In genomic region chr16:75535211-75535843, GRCh38 we compare ENCODE assay signal across 19 cellular contexts. TPM values are rescaled to one million over a fixed set of nuclear protein-coding genes. Genes with fewer than 3 reads are reported as not detected.
"Had no signal": no experiment of that assay in that cellular context is flagged by ENCODE, and none has a peak within 500 bp of the region (broad histone marks: within the 10 kb centered on the region; RNA-seq: fewer than 3 reads in every experiment).

No MANE protein-coding gene starts in this region.

- H2AFZ ChIP-seq: hepatocyte had no signal

- H3K27ac ChIP-seq: cardiac muscle cell, epithelial cell of prostate, foreskin keratinocyte, hepatocyte, lower lobe of right lung, prostate gland had no signal

- H3K4me2 ChIP-seq: hepatocyte, smooth muscle cell had no signal

- H3K4me1 ChIP-seq: foreskin keratinocyte, lower lobe of right lung, prostate gland had no signal

- H3K27me3 ChIP-seq: cardiac muscle cell, hepatocyte had no signal

- H3K79me2 ChIP-seq: hepatocyte had no signal

- DNase-seq: activated CD4-positive, alpha-beta T cell treated with anti-CD3 and anti-CD28 coated beads, Interleukin-2, amount 50 U/mL, for 1 hour; activated CD8-positive, alpha-beta memory T cell treated with anti-CD3 and anti-CD28 coated beads for 24 hours; activated CD8-positive, alpha-beta memory T cell treated with anti-CD3 and anti-CD28 coated beads, Interleukin-2, amount 50 U/mL, for 48 hours; activated gamma-delta T cell treated with Interleukin-2 at 50 U/mL for 16 hours; activated T-cell treated with anti-CD3 and anti-CD28 coated beads, Interleukin-2, amount 50 U/mL, for 72 hours; amniotic stem cell; foreskin keratinocyte; lower lobe of right lung; naive B cell; stimulated activated CD4-positive, alpha-beta T cell treated with anti-CD3 and anti-CD28 coated beads, Interleukin-4, amount 100 ng/mL, for 1 hour had no signal

- H3K36me3 ChIP-seq: cardiac muscle cell, lower lobe of right lung, prostate gland had no signal

- H3K9me3 ChIP-seq: lower lobe of right lung, prostate gland had no signal

- FAIRE-seq: islet of Langerhans had no signal

- H3K4me3 ChIP-seq: cardiac muscle cell, hepatocyte, lower lobe of right lung, prostate gland, smooth muscle cell had no signal

RNA-seq across cellular contexts. Expression of gene CHST5, which starts 0.6 kb away (rescaled TPM):
- total RNA-seq: dermis microvascular lymphatic vessel endothelial cell, hepatocyte, smooth muscle cell, urinary bladder had no signal
- polyA plus RNA-seq: cardiac muscle cell, fibroblast of lung, foreskin keratinocyte, hepatocyte, smooth muscle cell had no signal
